ENCODE assay signal across 24 cellular contexts in the genomic region with DNA sequence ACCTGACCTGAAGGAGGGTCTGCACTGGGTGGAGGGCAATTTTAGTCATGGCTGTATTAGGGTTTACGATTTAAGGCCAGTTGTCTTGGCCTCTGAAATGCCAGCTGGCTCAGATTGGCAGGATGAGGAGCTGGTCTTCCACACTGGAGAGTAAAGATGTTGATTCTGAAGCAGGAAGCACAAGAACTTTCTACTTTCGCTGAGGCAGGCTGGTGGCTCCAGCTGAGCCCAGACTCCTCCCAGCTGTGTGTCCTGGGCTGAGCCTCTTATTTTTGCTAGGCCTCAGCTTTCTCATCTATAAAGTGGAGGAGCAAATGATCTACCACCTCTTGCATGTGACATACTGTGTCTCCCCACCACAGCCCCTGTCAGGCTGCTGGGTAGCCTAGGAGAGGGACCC.
DNase-seq lines count a peak whose midpoint lies in the region; ATAC-seq and TF ChIP-seq lines count a peak whose summit lies in the region.
"Had no signal": no experiment of that assay in that cellular context is flagged by ENCODE, and none has a peak within 500 bp of the region (broad histone marks: within the 10 kb centered on the region; RNA-seq: fewer than 3 reads in every experiment).

No MANE protein-coding gene starts in this region.

- H3K36me3 Mint-ChIP-seq in activated CD8-positive, alpha-beta memory T cell treated with anti-CD3 and anti-CD28 coated beads, Interleukin-2, amount 10 ng/mL, durations not matched to agents 7 days and 5 days, result no peaks in the 10 kb centered on the region
- no peaks in the 10 kb centered on the region for H3K36me3 Mint-ChIP-seq in T-helper 2 cell treated with Interferon-gamma antibody and Interleukin-4, amounts not matched to agents 5 μg/mL and 100 μg/mL, for 36 hours (ENCODE audit: low read depth)
- no peaks in the 10 kb centered on the region for H3K36me3 Mint-ChIP-seq in glutamatergic neuron (ENCODE audit: unreplicated experiment)

- no peaks in the 10 kb centered on the region for H3K9me3 Mint-ChIP-seq in activated CD8-positive, alpha-beta memory T cell treated with anti-CD3 and anti-CD28 coated beads, Interleukin-2, amount 10 ng/mL, durations not matched to agents 7 days and 5 days (ENCODE audit: low read depth)
- H3K9me3 Mint-ChIP-seq in T-helper 2 cell treated with Interferon-gamma antibody and Interleukin-4, amounts not matched to agents 5 μg/mL and 100 μg/mL, for 36 hours, result no peaks in the 10 kb centered on the region
- H3K9me3 Mint-ChIP-seq in glutamatergic neuron (ENCODE audit: unreplicated experiment), result no peaks in the 10 kb centered on the region
- H3K9me3 Mint-ChIP-seq: nephron had no signal

- CTCF ChIA-PET in activated CD8-positive, alpha-beta memory T cell treated with anti-CD3 and anti-CD28 coated beads, Interleukin-2, amount 10 ng/mL, durations not matched to agents 7 days and 5 days (lab: Charles Lee), result interaction anchor here (0.7 to 2.2 kb wide), 9 partner anchors 10 to 372 kb away, joined by 3 to 7 read pairs (median 4); partner anchors contain the start of genes MYO19 and PIGW

- no peak overlapping the region for H3K27ac ChIP-seq in DND-41 (ENCODE audit: low read length)
- H3K27ac ChIP-seq in suprapubic skin, result no peak overlapping the region
- H3K27ac ChIP-seq: esophagus muscularis mucosa, gastrocnemius medialis, left ventricle myocardium inferior, pancreas, right atrium auricular region, RWPE1, SK-N-MC, thoracic aorta, uterus had no signal

- no peaks in the 10 kb centered on the region for H3K79me2 ChIP-seq in DND-41 (ENCODE audit: insufficient read depth, low read length)

- H3K4me1 Mint-ChIP-seq in activated CD8-positive, alpha-beta memory T cell treated with anti-CD3 and anti-CD28 coated beads, Interleukin-2, amount 10 ng/mL, durations not matched to agents 7 days and 5 days, result peaks cover 49% of the 10 kb centered on the region
- H3K4me1 Mint-ChIP-seq in T-helper 2 cell treated with Interferon-gamma antibody and Interleukin-4, amounts not matched to agents 5 μg/mL and 100 μg/mL, for 36 hours (ENCODE audit: low read depth), result peaks cover 45% of the 10 kb centered on the region
- H3K4me1 Mint-ChIP-seq in glutamatergic neuron (ENCODE audit: low read depth, unreplicated experiment), result peaks cover 2% of the 10 kb centered on the region
- H3K4me1 Mint-ChIP-seq: nephron had no signal

- H3K9ac ChIP-seq in DND-41 (ENCODE audit: low read depth, low read length), result no peak overlapping the region

- H3K36me3 ChIP-seq in DND-41 (ENCODE audit: insufficient read depth, low read length) (no peaks in the 10 kb centered on the region), suprapubic skin (no peaks in the 10 kb centered on the region)
- H3K36me3 ChIP-seq: BE2C, esophagus muscularis mucosa, gastrocnemius medialis, left ventricle myocardium inferior, pancreas, right atrium auricular region, thoracic aorta, uterus had no signal

- H4K20me1 ChIP-seq in DND-41 (ENCODE audit: insufficient read depth, low read length), result no peaks in the 10 kb centered on the region

- TF ChIP-seq CTCF in DND-41 (IDR thresholded peaks at IDR 0.05; ENCODE audit: borderline replicate concordance, extremely low read depth, low read length, poor library complexity, severe bottlenecking), result no peak
- TF ChIP-seq CTCF in glutamatergic neuron (IDR thresholded peaks at IDR 0.05; ENCODE audit: partially characterized antibody, unreplicated experiment), result no peak
- no peak for TF ChIP-seq CTCF in suprapubic skin (IDR thresholded peaks at IDR 0.05)

- H3K4me2 ChIP-seq in DND-41 (ENCODE audit: insufficient read depth, low read length), result no peak overlapping the region

- no peak for TF ChIP-seq POLR2A in suprapubic skin (IDR thresholded peaks at IDR 0.05)

- H3K4me3 Mint-ChIP-seq in activated CD8-positive, alpha-beta memory T cell treated with anti-CD3 and anti-CD28 coated beads, Interleukin-2, amount 10 ng/mL, durations not matched to agents 7 days and 5 days, result peak overlapping the region; percentile 45
- peak overlapping the region; percentile 73 for H3K4me3 Mint-ChIP-seq in T-helper 2 cell treated with Interferon-gamma antibody and Interleukin-4, amounts not matched to agents 5 μg/mL and 100 μg/mL, for 36 hours
- no peak overlapping the region for H3K4me3 Mint-ChIP-seq in glutamatergic neuron (ENCODE audit: unreplicated experiment)
- H3K4me3 Mint-ChIP-seq: nephron had no signal

- ATAC-seq in activated CD8-positive, alpha-beta memory T cell treated with anti-CD3 and anti-CD28 coated beads, Interleukin-2, amount 10 ng/mL, durations not matched to agents 7 days and 5 days, result peak; percentile 42
- ATAC-seq in DND-41 (ENCODE audit: insufficient read depth, low read depth) (no peak), HG02973 (IDR thresholded peaks at IDR 0.05; ENCODE audit: unreplicated experiment) (no peak)
- ATAC-seq: gastrocnemius medialis, pancreas had no signal

- no peaks in the 10 kb centered on the region for H3K27me3 Mint-ChIP-seq in activated CD8-positive, alpha-beta memory T cell treated with anti-CD3 and anti-CD28 coated beads, Interleukin-2, amount 10 ng/mL, durations not matched to agents 7 days and 5 days
- no peaks in the 10 kb centered on the region for H3K27me3 Mint-ChIP-seq in T-helper 2 cell treated with Interferon-gamma antibody and Interleukin-4, amounts not matched to agents 5 μg/mL and 100 μg/mL, for 36 hours (ENCODE audit: low read depth)
- H3K27me3 Mint-ChIP-seq in glutamatergic neuron (ENCODE audit: unreplicated experiment), result peaks cover 12% of the 10 kb centered on the region

- TF ChIP-seq EP300 in suprapubic skin (IDR thresholded peaks at IDR 0.05), result no peak

- DNase-seq in activated CD8-positive, alpha-beta memory T cell treated with anti-CD3 and anti-CD28 coated beads, Interleukin-2, amount 10 ng/mL, durations not matched to agents 7 days and 5 days, result peak; percentile 75
- DNase-seq in activated CD8-positive, alpha-beta memory T cell treated with anti-CD3 and anti-CD28 coated beads for 24 hours, result no peak
- DNase-seq in DND-41 (peak; percentile 13), glutamatergic neuron (no peak), cerebellar nuclear complex (lab: John Stamatoyannopoulos, UW) (no peak), suprapubic skin (ENCODE audit: low spot score in 2 of 2) (no peak)
- no peak for DNase-seq in T-helper 2 cell treated with Interferon-gamma antibody and Interleukin-4, amounts not matched to agents 5 μg/mL and 100 μg/mL, for 36 hours (ENCODE audit: low spot score)
- DNase-seq: BE2C; gastrocnemius medialis; hypothalamus; KG1; left ventricle myocardium inferior; NCI-H187 treated with DMSO at 0.1 percent for 48 hours; NCI-H526 treated with DMSO at 0.1 percent for 48 hours; pancreas; stimulated activated naive CD4-positive, alpha-beta T cell treated with Interleukin-2 at 50 U/mL for 16 hours; uterus had no signal

- no peak overlapping the region for H3K4me3 ChIP-seq in DND-41 (ENCODE audit: low read depth in 1 of 2, low read length in 2 of 2)
- no peak overlapping the region for H3K4me3 ChIP-seq in suprapubic skin
- H3K4me3 ChIP-seq: esophagus muscularis mucosa, gastrocnemius medialis, left ventricle myocardium inferior, pancreas, right atrium auricular region, SK-N-MC, thoracic aorta, uterus had no signal

- WGBS in suprapubic skin, result 66% methylated on average over 2 of the region's 2 CpGs

- peak overlapping the region; percentile 92 for H3K27ac Mint-ChIP-seq in activated CD8-positive, alpha-beta memory T cell treated with anti-CD3 and anti-CD28 coated beads, Interleukin-2, amount 10 ng/mL, durations not matched to agents 7 days and 5 days
- H3K27ac Mint-ChIP-seq in T-helper 2 cell treated with Interferon-gamma antibody and Interleukin-4, amounts not matched to agents 5 μg/mL and 100 μg/mL, for 36 hours, result peak overlapping the region; percentile 92
- H3K27ac Mint-ChIP-seq in glutamatergic neuron (ENCODE audit: unreplicated experiment), result peak overlapping the region; percentile 22
- H3K27ac Mint-ChIP-seq: nephron had no signal

- no peak overlapping the region for H2AFZ ChIP-seq in DND-41 (ENCODE audit: low read depth, low read length)

- H3K9me3 ChIP-seq in DND-41 (ENCODE audit: insufficient read depth, low read length, severe bottlenecking) (no peaks in the 10 kb centered on the region), suprapubic skin (no peaks in the 10 kb centered on the region)
- H3K9me3 ChIP-seq: BE2C, esophagus muscularis mucosa, gastrocnemius medialis, left ventricle myocardium inferior, pancreas, right atrium auricular region, thoracic aorta, uterus had no signal

- H3K4me1 ChIP-seq in DND-41 (ENCODE audit: insufficient read depth, low read length) (peaks cover 22% of the 10 kb centered on the region), suprapubic skin (no peaks in the 10 kb centered on the region)
- H3K4me1 ChIP-seq: esophagus muscularis mucosa, gastrocnemius medialis, left ventricle myocardium inferior, pancreas, right atrium auricular region, uterus had no signal

- H3K27me3 ChIP-seq in DND-41 (ENCODE audit: insufficient read depth, low read length, poor library complexity) (no peaks in the 10 kb centered on the region), suprapubic skin (peaks cover 4% of the 10 kb centered on the region)
- H3K27me3 ChIP-seq: BE2C, gastrocnemius medialis, pancreas, right atrium auricular region, uterus had no signal

Comparison
In these comparisons a context has a peak if more than half of its experiments do, and no peak if none do; other contexts are left out.
1. DNase-seq: peak in activated CD8-positive, alpha-beta memory T cell treated with anti-CD3 and anti-CD28 coated beads, Interleukin-2, amount 10 ng/mL, durations not matched to agents 7 days and 5 days (single experiment) and DND-41 (single experiment); none in activated CD8-positive, alpha-beta memory T cell treated with anti-CD3 and anti-CD28 coated beads for 24 hours (single experiment), T-helper 2 cell treated with Interferon-gamma antibody and Interleukin-4, amounts not matched to agents 5 μg/mL and 100 μg/mL, for 36 hours (single experiment), glutamatergic neuron (single experiment), cerebellar nuclear complex (0 of 2) and suprapubic skin (0 of 2).
2. H3K27ac Mint-ChIP-seq: peak in every context shown above with its lines; median percentile 92 in activated CD8-positive, alpha-beta memory T cell treated with anti-CD3 and anti-CD28 coated beads, Interleukin-2, amount 10 ng/mL, durations not matched to agents 7 days and 5 days; 92 in T-helper 2 cell treated with Interferon-gamma antibody and Interleukin-4, amounts not matched to agents 5 μg/mL and 100 μg/mL, for 36 hours; 22 in glutamatergic neuron.